ENCODE assay signal across 8 cellular contexts in the genomic region with DNA sequence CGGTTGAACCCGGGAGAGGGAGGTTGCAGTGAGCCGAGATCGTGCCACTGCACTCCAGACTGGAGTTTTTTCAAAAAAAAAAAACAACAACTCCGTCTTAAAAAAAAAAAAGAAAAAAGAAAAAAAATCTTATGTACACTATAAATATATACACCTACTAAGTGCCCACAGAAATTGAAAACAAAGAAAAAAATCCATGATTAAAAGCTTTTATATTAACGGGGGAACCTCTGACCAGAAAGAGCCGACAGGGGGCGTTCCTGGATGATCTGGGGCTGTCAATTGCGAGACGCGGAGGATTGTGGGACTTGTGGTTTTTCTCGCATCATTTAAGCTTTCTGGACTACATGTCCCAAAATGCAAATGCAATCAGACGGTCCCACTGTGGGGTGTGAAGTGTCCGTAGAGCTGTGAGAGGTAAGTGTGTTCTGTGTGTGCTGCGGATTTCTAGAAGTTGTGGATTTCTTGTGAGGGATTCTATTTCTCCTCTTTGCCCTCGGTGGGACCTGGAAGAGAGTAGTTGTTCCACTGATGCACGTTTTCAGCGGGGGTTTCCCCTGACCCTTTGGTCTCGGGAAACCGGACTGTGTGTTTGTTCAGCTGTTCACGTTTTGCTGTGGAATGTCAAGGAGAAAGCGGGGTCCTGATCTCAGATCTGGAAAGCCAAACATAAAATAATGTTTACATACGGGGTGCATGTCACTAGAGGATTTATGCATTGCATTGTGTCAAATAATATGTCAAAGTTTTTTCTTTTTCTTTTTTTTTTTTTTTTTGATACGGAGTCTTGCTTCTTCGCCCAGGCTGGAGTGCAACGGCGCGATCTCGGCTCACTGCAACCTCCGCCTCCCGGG. TPM values are rescaled to one million over a fixed set of nuclear protein-coding genes. Genes with fewer than 3 reads are reported as not detected.
DNase-seq lines count a peak whose midpoint lies in the region; ATAC-seq, FAIRE-seq and TF ChIP-seq lines count a peak whose summit lies in the region.

A gene with protein sequence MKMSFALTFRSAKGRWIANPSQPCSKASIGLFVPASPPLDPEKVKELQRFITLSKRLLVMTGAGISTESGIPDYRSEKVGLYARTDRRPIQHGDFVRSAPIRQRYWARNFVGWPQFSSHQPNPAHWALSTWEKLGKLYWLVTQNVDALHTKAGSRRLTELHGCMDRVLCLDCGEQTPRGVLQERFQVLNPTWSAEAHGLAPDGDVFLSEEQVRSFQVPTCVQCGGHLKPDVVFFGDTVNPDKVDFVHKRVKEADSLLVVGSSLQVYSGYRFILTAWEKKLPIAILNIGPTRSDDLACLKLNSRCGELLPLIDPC (plus strand): TSS at position 360 of the 854 bp plus-strand sequence. CDS start 1,241 bp downstream, outside the sequence.

- H3K4me3 ChIP-seq in AG09309 (ENCODE audit: control insufficient read depth, low read depth, low read length) (peak within 1 kb of the TSS; percentile 71), kidney (ENCODE audit: low read length in 2 of 2) (peak within 1 kb of the TSS; percentile 84 to 100)

- DNase-seq in AG09309 (ENCODE audit: low read depth): peak; percentile 75
- peak; percentile 80 for DNase-seq in NCI-H226
- peak; percentile 61 to 85 (median 78) for DNase-seq in activated CD4-positive, CD25-positive, alpha-beta regulatory T cell (lab: John Stamatoyannopoulos, UW)
- peak; percentile 96 for DNase-seq in cerebellum (ENCODE audit: low spot score)
- peak; percentile 91 for DNase-seq in kidney
- peak; percentile 76 to 86 for DNase-seq in stimulated activated CD4-positive, alpha-beta T cell treated with anti-CD3 and anti-CD28 coated beads, Interleukin-15, amount 100 ng/mL, for 48 hours (ENCODE audit: low read depth in 2 of 2)

- intact Hi-C loops in kidney (cut with DNase I): no loop called here

- FAIRE-seq in kidney (lab: Jason Lieb, UNC): peak; percentile 88

- in situ Hi-C loops in GM18951 (cut with MboI; ENCODE audit: low sequenced_read_pairs, unreplicated experiment): no loop called here

- no peaks in the 10 kb centered on the region for H3K9me3 ChIP-seq in kidney (ENCODE audit: control insufficient read depth in 1 of 2, low read length in 2 of 2)

- H3K27ac ChIP-seq in kidney (ENCODE audit: low read depth in 2 of 2, low read length in 2 of 2): peak within 1 kb of the TSS; percentile 53 to 85

- no peaks in the 10 kb centered on the region for H3K4me1 ChIP-seq in kidney (ENCODE audit: control insufficient read depth in 1 of 2, insufficient read depth in 1 of 2, low read depth in 1 of 2, low read length in 2 of 2)

- H3K9ac ChIP-seq in kidney (ENCODE audit: low read length in 2 of 2): peak within 1 kb of the TSS; percentile 65 to 82

- ATAC-seq in HG03196 (IDR thresholded peaks at IDR 0.05; ENCODE audit: unreplicated experiment): peak; percentile 98

- TF ChIP-seq CTCF in AG09309 (IDR thresholded peaks at IDR 0.05; ENCODE audit: control insufficient read depth, insufficient read depth, low read depth, low read length, missing control alignments) (peak; percentile 79), kidney (IDR thresholded peaks at IDR 0.05; ENCODE audit: borderline replicate concordance, extremely low read depth, insufficient read depth) (peak; percentile 63)

- no peaks in the 10 kb centered on the region for H3K36me3 ChIP-seq in kidney (ENCODE audit: control insufficient read depth in 1 of 2, insufficient read depth in 2 of 2, low read length in 2 of 2)

- TF ChIP-seq POLR2A in GM18951 (IDR thresholded peaks at IDR 0.05; ENCODE audit: extremely low read depth, insufficient read depth, insufficient read length): peak; percentile 33

RNA-seq across cellular contexts. Expression of the gene that starts here (rescaled TPM):
- total RNA-seq in cerebellum: 2.5 TPM
- 1.5 TPM for total RNA-seq in kidney
- polyA plus RNA-seq in kidney (ENCODE audit: insufficient read depth, low read depth, low replicate concordance): 8.1 TPM

Comparison
In these comparisons a context has a peak if more than half of its experiments do, and no peak if none do; other contexts are left out.
1. Peak in every context shown above with its lines: DNase-seq, ATAC-seq, H3K4me3 ChIP-seq and H3K27ac ChIP-seq.